In the genomic region with DNA sequence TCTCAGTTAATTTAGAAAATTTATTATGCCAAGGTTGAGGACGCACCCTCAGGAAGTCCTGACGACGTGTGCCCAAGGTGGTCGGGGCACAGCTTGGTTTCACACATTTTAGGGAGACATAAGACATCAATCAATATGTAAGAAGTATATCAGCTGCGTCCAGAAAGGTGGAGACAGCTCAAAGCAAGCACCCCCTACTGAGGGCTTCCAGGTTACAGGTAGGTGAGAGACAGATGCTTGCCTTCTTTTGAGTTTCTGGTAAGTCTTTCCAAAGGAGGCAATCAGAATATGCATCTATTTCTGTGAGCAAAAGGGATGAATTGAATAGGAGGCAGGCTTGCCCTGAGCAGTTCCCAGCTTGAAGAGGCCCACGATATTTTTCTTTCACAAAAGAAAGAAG, we compare ENCODE assay signal across 22 cellular contexts.
DNase-seq lines count a peak whose midpoint lies in the region; ATAC-seq, FAIRE-seq and TF ChIP-seq lines count a peak whose summit lies in the region.
"Had no signal": no experiment of that assay in that cellular context is flagged by ENCODE, and none has a peak within 500 bp of the region (broad histone marks: within the 10 kb centered on the region; RNA-seq: fewer than 3 reads in every experiment).

No MANE protein-coding gene starts in this region.

- H4K12ac ChIP-seq in trophoblast cell (ENCODE audit: low read depth, low read length): no peak overlapping the region

- WGBS in mesendoderm (ENCODE audit: extremely low coverage, insufficient coverage, low lambda C conversion rate): no CpG with 5 or more reads among the region's 6 CpGs
- no CpG with 5 or more reads among the region's 6 CpGs for WGBS in trophoblast cell (ENCODE audit: extremely low coverage, insufficient coverage, insufficient read length)

- peak overlapping the region; percentile 71 for H2BK12ac ChIP-seq in trophoblast cell (ENCODE audit: low read length)

- H3K4me1 Mint-ChIP-seq in activated T-cell treated with anti-CD3 and anti-CD28 coated beads, Interleukin-2, amount 50 U/mL, for 4 hours (ENCODE audit: low read depth): no peaks in the 10 kb centered on the region
- H3K4me1 Mint-ChIP-seq: B cell had no signal

- H3K27me3 ChIP-seq in bronchial epithelial cell (ENCODE audit: control insufficient read depth, insufficient read depth, low read length) (no peaks in the 10 kb centered on the region), mesendoderm (ENCODE audit: insufficient read depth, low read length, poor library complexity) (no peaks in the 10 kb centered on the region), trophoblast cell (ENCODE audit: insufficient read depth, low read length) (no peaks in the 10 kb centered on the region)
- H3K27me3 ChIP-seq: BLaER1 treated with 17β-estradiol and CSF1 and Interleukin-3, amounts not matched to agents 10 nM and 100 nM had no signal

- ATAC-seq in activated T-cell treated with anti-CD3 and anti-CD28 coated beads, Interleukin-2, amount 50 U/mL, for 4 hours: no peak
- ATAC-seq: A549; CD8-positive, alpha-beta T cell had no signal

- no peaks in the 10 kb centered on the region for H3K9me3 Mint-ChIP-seq in activated T-cell treated with anti-CD3 and anti-CD28 coated beads, Interleukin-2, amount 50 U/mL, for 4 hours

- DNase-seq in bronchial epithelial cell (ENCODE audit: low read depth) (no peak), mesendoderm (peak; percentile 80), trophoblast cell (no peak)
- no peak for DNase-seq in activated T-cell treated with anti-CD3 and anti-CD28 coated beads, Interleukin-2, amount 50 U/mL, for 4 hours
- no peak for DNase-seq in stimulated activated naive CD4-positive, alpha-beta T cell treated with Interleukin-2 at 50 U/mL for 16 hours (lab: John Stamatoyannopoulos, UW)
- DNase-seq in activated naive CD4-positive, alpha-beta T cell treated with anti-CD3 and anti-CD28 coated beads, Interleukin-2, amount 50 U/mL, for 16 hours: no peak
- DNase-seq: AML-193; Caco-2; Calu3; CD4-positive, alpha-beta T cell; CD8-positive, alpha-beta T cell; DMS79 treated with DMSO at 0.1 percent for 48 hours; GF-D8 had no signal

- H4K91ac ChIP-seq in trophoblast cell (ENCODE audit: low read depth, low read length): no peak overlapping the region

- FAIRE-seq in bronchial epithelial cell (lab: Jason Lieb, UNC): peak; percentile 50
- FAIRE-seq: A549, D721Med, G401.6, GM12891, GM19239 had no signal

- no peaks in the 10 kb centered on the region for H3K36me3 Mint-ChIP-seq in activated T-cell treated with anti-CD3 and anti-CD28 coated beads, Interleukin-2, amount 50 U/mL, for 4 hours (ENCODE audit: insufficient read depth)
- H3K36me3 Mint-ChIP-seq: CD8-positive, alpha-beta T cell had no signal

- H3K23ac ChIP-seq in mesendoderm (ENCODE audit: low read length) (no peak overlapping the region), trophoblast cell (ENCODE audit: low read length) (no peak overlapping the region)

- H3K4me2 ChIP-seq in mesendoderm (ENCODE audit: low read length) (no peak overlapping the region), trophoblast cell (ENCODE audit: low read length) (no peak overlapping the region)
- H3K4me2 ChIP-seq: A549; BLaER1 treated with 17β-estradiol and CSF1 and Interleukin-3, amounts not matched to agents 10 nM and 100 nM had no signal

- H4K8ac ChIP-seq in mesendoderm (ENCODE audit: low read depth, low read length) (no peak overlapping the region), trophoblast cell (ENCODE audit: low read depth, low read length) (no peak overlapping the region)

- H3K56ac ChIP-seq in mesendoderm (ENCODE audit: low read length): peak overlapping the region; percentile 78

- H3K4ac ChIP-seq in mesendoderm (ENCODE audit: low read depth, low read length): no peak overlapping the region
- H3K4ac ChIP-seq in trophoblast cell (ENCODE audit: low read depth, low read length): no peak overlapping the region

- H3K4me3 Mint-ChIP-seq in activated T-cell treated with anti-CD3 and anti-CD28 coated beads, Interleukin-2, amount 50 U/mL, for 4 hours: no peak overlapping the region
- H3K4me3 Mint-ChIP-seq: B cell; CD4-positive, alpha-beta T cell; CD8-positive, alpha-beta T cell had no signal

- H2BK120ac ChIP-seq in mesendoderm (ENCODE audit: low read depth, low read length) (no peak overlapping the region), trophoblast cell (ENCODE audit: insufficient read depth, low read length, poor library complexity) (no peak overlapping the region)

- H3K27ac ChIP-seq in mesendoderm (ENCODE audit: low read depth, low read length): peak overlapping the region; percentile 89
- H3K27ac ChIP-seq in trophoblast cell (ENCODE audit: low read depth, low read length): no peak overlapping the region
- H3K27ac ChIP-seq: 22Rv1; A549; BLaER1 treated with 17β-estradiol and CSF1 and Interleukin-3, amounts not matched to agents 10 nM and 100 nM; C4-2B had no signal

- no peak overlapping the region for H3K18ac ChIP-seq in mesendoderm (ENCODE audit: low read length)
- H3K18ac ChIP-seq in trophoblast cell (ENCODE audit: low read length): no peak overlapping the region

- H4K5ac ChIP-seq in mesendoderm (ENCODE audit: low read length): no peak overlapping the region

- H3K36me3 ChIP-seq in bronchial epithelial cell (ENCODE audit: control insufficient read depth, insufficient read depth, low read length) (no peaks in the 10 kb centered on the region), mesendoderm (ENCODE audit: control insufficient read depth, insufficient read depth, low read length) (no peaks in the 10 kb centered on the region), trophoblast cell (ENCODE audit: control insufficient read depth in 1 of 2, insufficient read depth in 2 of 2, low read length in 2 of 2) (no peaks in the 10 kb centered on the region)
- H3K36me3 ChIP-seq: BLaER1 treated with 17β-estradiol and CSF1 and Interleukin-3, amounts not matched to agents 10 nM and 100 nM had no signal

- no peak overlapping the region for H2BK15ac ChIP-seq in mesendoderm (replicated peaks; ENCODE audit: low read depth)

- no peak overlapping the region for H2AFZ ChIP-seq in trophoblast cell (ENCODE audit: insufficient read depth, low read length, poor library complexity)

- no peak for TF ChIP-seq CTCF in bronchial epithelial cell (IDR thresholded peaks at IDR 0.05; ENCODE audit: insufficient read depth, low read length, severe bottlenecking)

- H3K27me3 Mint-ChIP-seq in activated T-cell treated with anti-CD3 and anti-CD28 coated beads, Interleukin-2, amount 50 U/mL, for 4 hours (ENCODE audit: low read depth): no peaks in the 10 kb centered on the region
- H3K27me3 Mint-ChIP-seq: B cell; CD4-positive, alpha-beta T cell had no signal

- H3K4me3 ChIP-seq in bronchial epithelial cell (ENCODE audit: low read depth, low read length): no peak overlapping the region
- H3K4me3 ChIP-seq in mesendoderm (ENCODE audit: low read length): no peak overlapping the region
- H3K4me3 ChIP-seq in trophoblast cell (ENCODE audit: low read depth, low read length): no peak overlapping the region
- H3K4me3 ChIP-seq: A549; BLaER1 treated with 17β-estradiol and CSF1 and Interleukin-3, amounts not matched to agents 10 nM and 100 nM had no signal

- peaks cover 12% of the 10 kb centered on the region for H3K4me1 ChIP-seq in mesendoderm (ENCODE audit: control insufficient read depth, low read depth, low read length)
- H3K4me1 ChIP-seq in trophoblast cell (ENCODE audit: control insufficient read depth in 1 of 2, insufficient read depth in 2 of 2, low read length in 2 of 2): no peaks in the 10 kb centered on the region
- H3K4me1 ChIP-seq: A549; BLaER1 treated with 17β-estradiol and CSF1 and Interleukin-3, amounts not matched to agents 10 nM and 100 nM had no signal

- H3K79me2 ChIP-seq in mesendoderm (ENCODE audit: control insufficient read depth, insufficient read depth, low read length) (no peaks in the 10 kb centered on the region), trophoblast cell (ENCODE audit: control insufficient read depth, insufficient read depth, low read length, poor library complexity) (no peaks in the 10 kb centered on the region)

- H2BK5ac ChIP-seq in mesendoderm (ENCODE audit: low read length) (peak overlapping the region; percentile 99), trophoblast cell (ENCODE audit: low read depth, low read length, poor library complexity) (no peak overlapping the region)

- H3K79me1 ChIP-seq in mesendoderm (ENCODE audit: low read length) (no peaks in the 10 kb centered on the region), trophoblast cell (ENCODE audit: low read length) (no peaks in the 10 kb centered on the region)

- no peaks in the 10 kb centered on the region for H3K9me3 ChIP-seq in trophoblast cell (ENCODE audit: insufficient read depth, low read depth, low read length)
- H3K9me3 ChIP-seq: A549; BLaER1 treated with 17β-estradiol and CSF1 and Interleukin-3, amounts not matched to agents 10 nM and 100 nM; Caco-2 had no signal

- H3K14ac ChIP-seq in trophoblast cell (ENCODE audit: low read length): no peak overlapping the region

- H3K9ac ChIP-seq in mesendoderm (ENCODE audit: low read length) (peak overlapping the region; percentile 31), trophoblast cell (ENCODE audit: low read length) (no peak overlapping the region)
- H3K9ac ChIP-seq: BLaER1 treated with 17β-estradiol and CSF1 and Interleukin-3, amounts not matched to agents 10 nM and 100 nM had no signal

- no peak overlapping the region for H2AK5ac ChIP-seq in mesendoderm (ENCODE audit: low read length)
- no peak overlapping the region for H2AK5ac ChIP-seq in trophoblast cell (ENCODE audit: low read length)
